In genomic region chr7:102129636-102130370, GRCh38 we compare ENCODE assay signal across 24 cellular contexts.
DNase-seq lines count a peak whose midpoint lies in the region; ATAC-seq and TF ChIP-seq lines count a peak whose summit lies in the region.
"Had no signal": no experiment of that assay in that cellular context is flagged by ENCODE, and none has a peak within 500 bp of the region (broad histone marks: within the 10 kb centered on the region; RNA-seq: fewer than 3 reads in every experiment).

No MANE protein-coding gene starts in this region.

- POLR2A ChIA-PET in HEK293 (lab: Yijun Ruan, JAX) = interaction anchor here (0.6 kb wide), 1 partner anchor 92 kb away, joined by 5 read pairs; no protein-coding TSS in a partner anchor

- H3K27ac ChIP-seq in HEK293 (ENCODE audit: extremely low read depth, low read depth, low read length) (no peak overlapping the region), SJCRH30 (no peak overlapping the region)
- H3K27ac ChIP-seq: breast epithelium, dorsolateral prefrontal cortex, gastrocnemius medialis, sigmoid colon, tibial artery had no signal

- DNase-seq in SJCRH30 (peak; percentile 42 to 69), iPS-NIHi11 (ENCODE audit: low spot score) (peak; percentile 38), COR-L47 (lab: John Stamatoyannopoulos, UW) (no peak), germinal center (ENCODE audit: low spot score) (no peak)
- no peak for DNase-seq in stimulated activated naive B cell treated with anti-CD40 and anti-IgM and Interleukin-4, amounts not matched to agents 10 μg/mL and 1 μg/mL and 100 μg/mL, for 72 hours
- DNase-seq in stimulated activated CD4-positive, alpha-beta T cell treated with anti-CD3 and anti-CD28 coated beads, Interleukin-15, amount 100 ng/mL, for 24 hours = no peak
- DNase-seq: activated CD4-positive, alpha-beta T cell treated with anti-CD3 and anti-CD28 coated beads for 36 hours; activated CD8-positive, alpha-beta memory T cell treated with anti-CD3 and anti-CD28 coated beads, Interleukin-2, amount 10 ng/mL, durations not matched to agents 7 days and 5 days; activated naive CD8-positive, alpha-beta T cell treated with anti-CD3 and anti-CD28 coated beads, Interleukin-2, amount 10 ng/mL, durations not matched to agents 7 days and 5 days; BE2C; gastrocnemius medialis; H7; left ventricle myocardium superior; NCI-H1694 treated with DMSO at 0.1 percent for 48 hours; NCI-H524; occipital lobe; sigmoid colon; stimulated activated naive CD4-positive, alpha-beta T cell treated with Interleukin-2 at 50 U/mL for 16 hours; SW 1271; tibial artery had no signal

- no peaks in the 10 kb centered on the region for H3K9me3 Mint-ChIP-seq in stimulated activated naive B cell treated with anti-CD40 and anti-IgM and Interleukin-4, amounts not matched to agents 10 μg/mL and 1 μg/mL and 100 μg/mL, for 72 hours
- H3K9me3 Mint-ChIP-seq: activated naive CD8-positive, alpha-beta T cell treated with anti-CD3 and anti-CD28 coated beads, Interleukin-2, amount 10 ng/mL, durations not matched to agents 7 days and 5 days; activated T-helper 17 cell treated with anti-CD3 and anti-CD28 coated beads, Interleukin-2, amount 50 U/mL, for 72 hours had no signal

- no peaks in the 10 kb centered on the region for H3K27me3 ChIP-seq in SJCRH30
- H3K27me3 ChIP-seq: BE2C, breast epithelium, dorsolateral prefrontal cortex, gastrocnemius medialis, sigmoid colon, tibial artery had no signal

- no peak overlapping the region for H3K4me3 Mint-ChIP-seq in stimulated activated naive B cell treated with anti-CD40 and anti-IgM and Interleukin-4, amounts not matched to agents 10 μg/mL and 1 μg/mL and 100 μg/mL, for 72 hours
- H3K4me3 Mint-ChIP-seq: activated CD4-positive, alpha-beta T cell treated with anti-CD3 and anti-CD28 coated beads for 36 hours; activated CD8-positive, alpha-beta memory T cell treated with anti-CD3 and anti-CD28 coated beads, Interleukin-2, amount 10 ng/mL, durations not matched to agents 7 days and 5 days; activated naive CD8-positive, alpha-beta T cell treated with anti-CD3 and anti-CD28 coated beads, Interleukin-2, amount 10 ng/mL, durations not matched to agents 7 days and 5 days; activated T-helper 17 cell treated with anti-CD3 and anti-CD28 coated beads, Interleukin-2, amount 50 U/mL, for 72 hours had no signal

- TF ChIP-seq CTCF in HEK293 (tag by site-specific recombination; IDR thresholded peaks at IDR 0.05) = no peak

- no peaks in the 10 kb centered on the region for H3K27me3 Mint-ChIP-seq in stimulated activated naive B cell treated with anti-CD40 and anti-IgM and Interleukin-4, amounts not matched to agents 10 μg/mL and 1 μg/mL and 100 μg/mL, for 72 hours
- H3K27me3 Mint-ChIP-seq: activated CD4-positive, alpha-beta T cell treated with anti-CD3 and anti-CD28 coated beads for 36 hours; activated CD8-positive, alpha-beta memory T cell treated with anti-CD3 and anti-CD28 coated beads, Interleukin-2, amount 10 ng/mL, durations not matched to agents 7 days and 5 days; activated naive CD8-positive, alpha-beta T cell treated with anti-CD3 and anti-CD28 coated beads, Interleukin-2, amount 10 ng/mL, durations not matched to agents 7 days and 5 days; activated T-helper 17 cell treated with anti-CD3 and anti-CD28 coated beads, Interleukin-2, amount 50 U/mL, for 72 hours had no signal

- no peak overlapping the region for H3K4me3 ChIP-seq in HEK293 (ENCODE audit: low read depth, low read length)
- H3K4me3 ChIP-seq in SJCRH30 = no peak overlapping the region
- H3K4me3 ChIP-seq: breast epithelium, gastrocnemius medialis, sigmoid colon, tibial artery had no signal

- H3K4me1 Mint-ChIP-seq in stimulated activated naive B cell treated with anti-CD40 and anti-IgM and Interleukin-4, amounts not matched to agents 10 μg/mL and 1 μg/mL and 100 μg/mL, for 72 hours = peaks cover 10 to 11% of the 10 kb centered on the region in 2 donors
- H3K4me1 Mint-ChIP-seq: activated CD4-positive, alpha-beta T cell treated with anti-CD3 and anti-CD28 coated beads for 36 hours; activated CD8-positive, alpha-beta memory T cell treated with anti-CD3 and anti-CD28 coated beads, Interleukin-2, amount 10 ng/mL, durations not matched to agents 7 days and 5 days; activated naive CD8-positive, alpha-beta T cell treated with anti-CD3 and anti-CD28 coated beads, Interleukin-2, amount 10 ng/mL, durations not matched to agents 7 days and 5 days; activated T-helper 17 cell treated with anti-CD3 and anti-CD28 coated beads, Interleukin-2, amount 50 U/mL, for 72 hours had no signal

- no peak for ATAC-seq in stimulated activated naive B cell treated with anti-CD40 and anti-IgM and Interleukin-4, amounts not matched to agents 10 μg/mL and 1 μg/mL and 100 μg/mL, for 72 hours (replicated peaks)
- ATAC-seq: activated CD4-positive, alpha-beta T cell treated with anti-CD3 and anti-CD28 coated beads for 36 hours; activated CD8-positive, alpha-beta memory T cell treated with anti-CD3 and anti-CD28 coated beads, Interleukin-2, amount 10 ng/mL, durations not matched to agents 7 days and 5 days; activated T-helper 17 cell treated with anti-CD3 and anti-CD28 coated beads, Interleukin-2, amount 50 U/mL, for 72 hours; gastrocnemius medialis; left ventricle myocardium superior had no signal

- H3K36me3 Mint-ChIP-seq in stimulated activated naive B cell treated with anti-CD40 and anti-IgM and Interleukin-4, amounts not matched to agents 10 μg/mL and 1 μg/mL and 100 μg/mL, for 72 hours = peaks cover 9 to 25% of the 10 kb centered on the region in 2 donors
- H3K36me3 Mint-ChIP-seq: activated CD8-positive, alpha-beta memory T cell treated with anti-CD3 and anti-CD28 coated beads, Interleukin-2, amount 10 ng/mL, durations not matched to agents 7 days and 5 days; activated naive CD8-positive, alpha-beta T cell treated with anti-CD3 and anti-CD28 coated beads, Interleukin-2, amount 10 ng/mL, durations not matched to agents 7 days and 5 days had no signal

- CTCF ChIA-PET in HEK293 (lab: Yijun Ruan, JAX) = interaction anchor here (0.6 kb wide), 1 partner anchor 75 kb away, joined by 3 read pairs; no protein-coding TSS in a partner anchor

- peak overlapping the region; percentile 37 for H3K27ac Mint-ChIP-seq in stimulated activated naive B cell treated with anti-CD40 and anti-IgM and Interleukin-4, amounts not matched to agents 10 μg/mL and 1 μg/mL and 100 μg/mL, for 72 hours
- H3K27ac Mint-ChIP-seq: activated CD4-positive, alpha-beta T cell treated with anti-CD3 and anti-CD28 coated beads for 36 hours; activated CD8-positive, alpha-beta memory T cell treated with anti-CD3 and anti-CD28 coated beads, Interleukin-2, amount 10 ng/mL, durations not matched to agents 7 days and 5 days; activated naive CD8-positive, alpha-beta T cell treated with anti-CD3 and anti-CD28 coated beads, Interleukin-2, amount 10 ng/mL, durations not matched to agents 7 days and 5 days; activated T-helper 17 cell treated with anti-CD3 and anti-CD28 coated beads, Interleukin-2, amount 50 U/mL, for 72 hours had no signal

- no peaks in the 10 kb centered on the region for H3K9me3 ChIP-seq in HEK293 (ENCODE audit: control insufficient read depth, insufficient read depth, low read depth, low read length)
- no peaks in the 10 kb centered on the region for H3K9me3 ChIP-seq in SJCRH30 (replicated peaks)
- H3K9me3 ChIP-seq: BE2C, breast epithelium, gastrocnemius medialis, sigmoid colon, tibial artery had no signal

- H3K36me3 ChIP-seq in HEK293 (ENCODE audit: control insufficient read depth in 2 of 2, insufficient read depth in 1 of 2, low read length in 2 of 2) = no peaks in the 10 kb centered on the region; a peak in 1 of 3 replicates
- peaks cover 2% of the 10 kb centered on the region; the same call in 1 of the 2 replicates for H3K36me3 ChIP-seq in SJCRH30
- H3K36me3 ChIP-seq: breast epithelium, gastrocnemius medialis had no signal

- H3K4me1 ChIP-seq in HEK293 (ENCODE audit: control insufficient read depth, insufficient read depth, low read length) (no peaks in the 10 kb centered on the region), SJCRH30 (peaks cover 7% of the 10 kb centered on the region)
- H3K4me1 ChIP-seq: BE2C, breast epithelium, gastrocnemius medialis had no signal

TF ChIP-seq in HEK293, 187 proteins besides CTCF, POLR2A, EP300 and RAD21 (continues in another document):
- TF ChIP-seq KLF1 (tag by site-specific recombination; IDR thresholded peaks at IDR 0.05) = no peak
- no peak for TF ChIP-seq ZNF114 (tag by site-specific recombination; IDR thresholded peaks at IDR 0.05)
- no peak for TF ChIP-seq ATF2 (tag by site-specific recombination; IDR thresholded peaks at IDR 0.05; ENCODE audit: low read depth)
- no peak for TF ChIP-seq IKZF3 (tag by site-specific recombination; IDR thresholded peaks at IDR 0.05)
- no peak for TF ChIP-seq ZNF391 (tag by site-specific recombination; IDR thresholded peaks at IDR 0.05; ENCODE audit: borderline replicate concordance, low read depth)
- TF ChIP-seq ZNF501 (tag by site-specific recombination; IDR thresholded peaks at IDR 0.05) = no peak
- no peak for TF ChIP-seq ZNF174 (tag by site-specific recombination; IDR thresholded peaks at IDR 0.05)
- no peak for TF ChIP-seq BCL11B (tag by site-specific recombination; IDR thresholded peaks at IDR 0.05; ENCODE audit: low read depth)
- no peak for TF ChIP-seq PRDM1 (tag by site-specific recombination; IDR thresholded peaks at IDR 0.05)
- TF ChIP-seq ZNF18 (tag by site-specific recombination; IDR thresholded peaks at IDR 0.05) = no peak

Comparison
In these comparisons a context has a peak if more than half of its experiments do, and no peak if none do; other contexts are left out.
1. DNase-seq: peak in SJCRH30 (2 of 2) and iPS-NIHi11 (single experiment); none in stimulated activated naive B cell treated with anti-CD40 and anti-IgM and Interleukin-4, amounts not matched to agents 10 μg/mL and 1 μg/mL and 100 μg/mL, for 72 hours (single experiment), COR-L47 (single experiment), stimulated activated CD4-positive, alpha-beta T cell treated with anti-CD3 and anti-CD28 coated beads, Interleukin-15, amount 100 ng/mL, for 24 hours (single experiment) and germinal center (single experiment).